Comparison of ENCODE assay signal across 1 cellular context in the genomic region with DNA sequence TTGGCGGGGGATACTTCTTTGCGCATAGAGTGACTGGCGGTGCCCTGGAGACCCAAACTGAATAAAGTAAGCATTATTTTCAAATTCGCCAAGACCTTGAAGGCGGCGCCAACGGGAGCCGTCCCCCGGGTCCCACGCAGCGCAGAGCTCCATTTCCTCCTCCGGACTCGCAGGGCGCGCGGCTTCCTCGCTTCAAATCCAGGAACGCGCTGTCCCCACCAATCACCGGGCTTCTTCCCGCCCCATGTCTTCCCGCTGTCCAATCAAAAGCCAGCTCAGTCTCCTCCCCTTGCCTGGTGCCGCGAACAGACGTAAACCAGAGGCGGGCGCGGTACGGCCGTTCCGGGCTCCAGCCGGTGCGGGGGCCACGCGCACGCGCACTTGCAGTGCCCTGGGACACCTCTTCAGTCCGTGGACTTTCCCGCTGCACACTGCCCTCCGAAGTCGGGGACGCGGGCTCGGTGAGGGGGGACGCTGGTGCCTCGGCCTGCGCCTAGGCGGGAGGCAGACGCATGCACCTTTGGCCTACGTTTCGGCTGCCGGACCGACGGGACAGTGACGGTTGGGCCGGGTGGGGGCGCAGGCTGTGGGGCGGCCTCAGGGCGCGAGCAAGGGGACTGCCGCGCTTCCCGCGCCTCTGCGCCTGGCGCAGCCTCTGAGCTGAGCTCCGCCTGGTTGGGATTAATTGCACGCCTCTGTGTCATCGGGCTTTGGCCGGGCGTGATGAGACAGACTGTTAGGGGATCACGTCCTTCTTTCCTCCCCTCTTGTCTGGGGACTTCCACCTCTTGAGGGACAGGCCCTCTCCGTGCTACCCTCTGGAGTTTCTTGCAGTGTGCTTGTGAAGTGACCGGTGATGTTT.
TF ChIP-seq lines count a peak whose summit lies in the region.

A gene with protein sequence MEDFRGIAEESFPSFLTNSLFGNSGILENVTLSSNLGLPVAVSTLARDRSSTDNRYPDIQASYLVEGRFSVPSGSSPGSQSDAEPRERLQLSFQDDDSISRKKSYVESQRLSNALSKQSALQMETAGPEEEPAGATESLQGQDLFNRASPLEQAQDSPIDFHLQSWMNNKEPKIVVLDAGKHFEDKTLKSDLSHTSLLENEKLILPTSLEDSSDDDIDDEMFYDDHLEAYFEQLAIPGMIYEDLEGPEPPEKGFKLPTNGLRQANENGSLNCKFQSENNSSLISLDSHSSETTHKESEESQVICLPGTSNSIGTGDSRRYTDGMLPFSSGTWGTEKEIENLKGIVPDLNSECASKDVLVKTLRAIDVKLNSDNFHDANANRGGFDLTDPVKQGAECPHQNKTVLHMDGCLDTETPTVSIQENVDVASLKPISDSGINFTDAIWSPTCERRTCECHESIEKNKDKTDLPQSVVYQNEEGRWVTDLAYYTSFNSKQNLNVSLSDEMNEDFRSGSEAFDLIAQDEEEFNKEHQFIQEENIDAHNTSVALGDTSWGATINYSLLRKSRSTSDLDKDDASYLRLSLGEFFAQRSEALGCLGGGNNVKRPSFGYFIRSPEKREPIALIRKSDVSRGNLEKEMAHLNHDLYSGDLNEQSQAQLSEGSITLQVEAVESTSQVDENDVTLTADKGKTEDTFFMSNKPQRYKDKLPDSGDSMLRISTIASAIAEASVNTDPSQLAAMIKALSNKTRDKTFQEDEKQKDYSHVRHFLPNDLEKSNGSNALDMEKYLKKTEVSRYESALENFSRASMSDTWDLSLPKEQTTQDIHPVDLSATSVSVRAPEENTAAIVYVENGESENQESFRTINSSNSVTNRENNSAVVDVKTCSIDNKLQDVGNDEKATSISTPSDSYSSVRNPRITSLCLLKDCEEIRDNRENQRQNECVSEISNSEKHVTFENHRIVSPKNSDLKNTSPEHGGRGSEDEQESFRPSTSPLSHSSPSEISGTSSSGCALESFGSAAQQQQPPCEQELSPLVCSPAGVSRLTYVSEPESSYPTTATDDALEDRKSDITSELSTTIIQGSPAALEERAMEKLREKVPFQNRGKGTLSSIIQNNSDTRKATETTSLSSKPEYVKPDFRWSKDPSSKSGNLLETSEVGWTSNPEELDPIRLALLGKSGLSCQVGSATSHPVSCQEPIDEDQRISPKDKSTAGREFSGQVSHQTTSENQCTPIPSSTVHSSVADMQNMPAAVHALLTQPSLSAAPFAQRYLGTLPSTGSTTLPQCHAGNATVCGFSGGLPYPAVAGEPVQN (N-terminal part only) (plus strand): TSS at position 386 of the 862 bp plus-strand sequence. CDS start 8,063 bp downstream, outside the sequence.

TF ChIP-seq in K562, 482 proteins besides CTCF, POLR2A, EP300 and RAD21 (continued from another document and continues in another):
- TF ChIP-seq, protein P1, sequence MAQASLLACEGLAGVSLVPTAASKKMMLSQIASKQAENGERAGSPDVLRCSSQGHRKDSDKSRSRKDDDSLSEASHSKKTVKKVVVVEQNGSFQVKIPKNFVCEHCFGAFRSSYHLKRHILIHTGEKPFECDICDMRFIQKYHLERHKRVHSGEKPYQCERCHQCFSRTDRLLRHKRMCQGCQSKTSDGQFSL (CRISPR knock-in tag; IDR thresholded peaks at IDR 0.05), result peak; percentile 88
- TF ChIP-seq, protein P1 (tag; IDR thresholded peaks at IDR 0.05), result no peak
- no peak for TF ChIP-seq POLR3G (IDR thresholded peaks at IDR 0.05; ENCODE audit: extremely low read depth, insufficient read length, insufficient replicate concordance)
- TF ChIP-seq TCF15 (CRISPR knock-in tag; IDR thresholded peaks at IDR 0.05), result no peak
- no peak for TF ChIP-seq KHSRP (IDR thresholded peaks at IDR 0.05)
- TF ChIP-seq, protein P2, sequence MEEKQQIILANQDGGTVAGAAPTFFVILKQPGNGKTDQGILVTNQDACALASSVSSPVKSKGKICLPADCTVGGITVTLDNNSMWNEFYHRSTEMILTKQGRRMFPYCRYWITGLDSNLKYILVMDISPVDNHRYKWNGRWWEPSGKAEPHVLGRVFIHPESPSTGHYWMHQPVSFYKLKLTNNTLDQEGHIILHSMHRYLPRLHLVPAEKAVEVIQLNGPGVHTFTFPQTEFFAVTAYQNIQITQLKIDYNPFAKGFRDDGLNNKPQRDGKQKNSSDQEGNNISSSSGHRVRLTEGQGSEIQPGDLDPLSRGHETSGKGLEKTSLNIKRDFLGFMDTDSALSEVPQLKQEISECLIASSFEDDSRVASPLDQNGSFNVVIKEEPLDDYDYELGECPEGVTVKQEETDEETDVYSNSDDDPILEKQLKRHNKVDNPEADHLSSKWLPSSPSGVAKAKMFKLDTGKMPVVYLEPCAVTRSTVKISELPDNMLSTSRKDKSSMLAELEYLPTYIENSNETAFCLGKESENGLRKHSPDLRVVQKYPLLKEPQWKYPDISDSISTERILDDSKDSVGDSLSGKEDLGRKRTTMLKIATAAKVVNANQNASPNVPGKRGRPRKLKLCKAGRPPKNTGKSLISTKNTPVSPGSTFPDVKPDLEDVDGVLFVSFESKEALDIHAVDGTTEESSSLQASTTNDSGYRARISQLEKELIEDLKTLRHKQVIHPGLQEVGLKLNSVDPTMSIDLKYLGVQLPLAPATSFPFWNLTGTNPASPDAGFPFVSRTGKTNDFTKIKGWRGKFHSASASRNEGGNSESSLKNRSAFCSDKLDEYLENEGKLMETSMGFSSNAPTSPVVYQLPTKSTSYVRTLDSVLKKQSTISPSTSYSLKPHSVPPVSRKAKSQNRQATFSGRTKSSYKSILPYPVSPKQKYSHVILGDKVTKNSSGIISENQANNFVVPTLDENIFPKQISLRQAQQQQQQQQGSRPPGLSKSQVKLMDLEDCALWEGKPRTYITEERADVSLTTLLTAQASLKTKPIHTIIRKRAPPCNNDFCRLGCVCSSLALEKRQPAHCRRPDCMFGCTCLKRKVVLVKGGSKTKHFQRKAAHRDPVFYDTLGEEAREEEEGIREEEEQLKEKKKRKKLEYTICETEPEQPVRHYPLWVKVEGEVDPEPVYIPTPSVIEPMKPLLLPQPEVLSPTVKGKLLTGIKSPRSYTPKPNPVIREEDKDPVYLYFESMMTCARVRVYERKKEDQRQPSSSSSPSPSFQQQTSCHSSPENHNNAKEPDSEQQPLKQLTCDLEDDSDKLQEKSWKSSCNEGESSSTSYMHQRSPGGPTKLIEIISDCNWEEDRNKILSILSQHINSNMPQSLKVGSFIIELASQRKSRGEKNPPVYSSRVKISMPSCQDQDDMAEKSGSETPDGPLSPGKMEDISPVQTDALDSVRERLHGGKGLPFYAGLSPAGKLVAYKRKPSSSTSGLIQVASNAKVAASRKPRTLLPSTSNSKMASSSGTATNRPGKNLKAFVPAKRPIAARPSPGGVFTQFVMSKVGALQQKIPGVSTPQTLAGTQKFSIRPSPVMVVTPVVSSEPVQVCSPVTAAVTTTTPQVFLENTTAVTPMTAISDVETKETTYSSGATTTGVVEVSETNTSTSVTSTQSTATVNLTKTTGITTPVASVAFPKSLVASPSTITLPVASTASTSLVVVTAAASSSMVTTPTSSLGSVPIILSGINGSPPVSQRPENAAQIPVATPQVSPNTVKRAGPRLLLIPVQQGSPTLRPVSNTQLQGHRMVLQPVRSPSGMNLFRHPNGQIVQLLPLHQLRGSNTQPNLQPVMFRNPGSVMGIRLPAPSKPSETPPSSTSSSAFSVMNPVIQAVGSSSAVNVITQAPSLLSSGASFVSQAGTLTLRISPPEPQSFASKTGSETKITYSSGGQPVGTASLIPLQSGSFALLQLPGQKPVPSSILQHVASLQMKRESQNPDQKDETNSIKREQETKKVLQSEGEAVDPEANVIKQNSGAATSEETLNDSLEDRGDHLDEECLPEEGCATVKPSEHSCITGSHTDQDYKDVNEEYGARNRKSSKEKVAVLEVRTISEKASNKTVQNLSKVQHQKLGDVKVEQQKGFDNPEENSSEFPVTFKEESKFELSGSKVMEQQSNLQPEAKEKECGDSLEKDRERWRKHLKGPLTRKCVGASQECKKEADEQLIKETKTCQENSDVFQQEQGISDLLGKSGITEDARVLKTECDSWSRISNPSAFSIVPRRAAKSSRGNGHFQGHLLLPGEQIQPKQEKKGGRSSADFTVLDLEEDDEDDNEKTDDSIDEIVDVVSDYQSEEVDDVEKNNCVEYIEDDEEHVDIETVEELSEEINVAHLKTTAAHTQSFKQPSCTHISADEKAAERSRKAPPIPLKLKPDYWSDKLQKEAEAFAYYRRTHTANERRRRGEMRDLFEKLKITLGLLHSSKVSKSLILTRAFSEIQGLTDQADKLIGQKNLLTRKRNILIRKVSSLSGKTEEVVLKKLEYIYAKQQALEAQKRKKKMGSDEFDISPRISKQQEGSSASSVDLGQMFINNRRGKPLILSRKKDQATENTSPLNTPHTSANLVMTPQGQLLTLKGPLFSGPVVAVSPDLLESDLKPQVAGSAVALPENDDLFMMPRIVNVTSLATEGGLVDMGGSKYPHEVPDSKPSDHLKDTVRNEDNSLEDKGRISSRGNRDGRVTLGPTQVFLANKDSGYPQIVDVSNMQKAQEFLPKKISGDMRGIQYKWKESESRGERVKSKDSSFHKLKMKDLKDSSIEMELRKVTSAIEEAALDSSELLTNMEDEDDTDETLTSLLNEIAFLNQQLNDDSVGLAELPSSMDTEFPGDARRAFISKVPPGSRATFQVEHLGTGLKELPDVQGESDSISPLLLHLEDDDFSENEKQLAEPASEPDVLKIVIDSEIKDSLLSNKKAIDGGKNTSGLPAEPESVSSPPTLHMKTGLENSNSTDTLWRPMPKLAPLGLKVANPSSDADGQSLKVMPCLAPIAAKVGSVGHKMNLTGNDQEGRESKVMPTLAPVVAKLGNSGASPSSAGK (IDR thresholded peaks at IDR 0.05), result peak; percentile 49; the same call in 1 of the 2 replicates
- TF ChIP-seq ZNF146 (CRISPR knock-in tag; IDR thresholded peaks at IDR 0.05; ENCODE audit: unreplicated experiment), result no peak
- TF ChIP-seq, protein P3, sequence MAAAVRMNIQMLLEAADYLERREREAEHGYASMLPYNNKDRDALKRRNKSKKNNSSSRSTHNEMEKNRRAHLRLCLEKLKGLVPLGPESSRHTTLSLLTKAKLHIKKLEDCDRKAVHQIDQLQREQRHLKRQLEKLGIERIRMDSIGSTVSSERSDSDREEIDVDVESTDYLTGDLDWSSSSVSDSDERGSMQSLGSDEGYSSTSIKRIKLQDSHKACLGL (CRISPR knock-in tag; IDR thresholded peaks at IDR 0.05; ENCODE audit: borderline replicate concordance, poor library complexity, severe bottlenecking), result no peak
- TF ChIP-seq EWSR1 (IDR thresholded peaks at IDR 0.05; ENCODE audit: borderline replicate concordance, low read depth, partially characterized antibody), result no peak
- peak; percentile 81 for TF ChIP-seq ZNF232 (CRISPR knock-in tag; IDR thresholded peaks at IDR 0.05)
- peak; percentile 46 for TF ChIP-seq FOSL1 (tag; conservative IDR thresholded peaks at IDR 0.05)
- TF ChIP-seq SOX6 (IDR thresholded peaks at IDR 0.05), result no peak
- TF ChIP-seq, protein P4, sequence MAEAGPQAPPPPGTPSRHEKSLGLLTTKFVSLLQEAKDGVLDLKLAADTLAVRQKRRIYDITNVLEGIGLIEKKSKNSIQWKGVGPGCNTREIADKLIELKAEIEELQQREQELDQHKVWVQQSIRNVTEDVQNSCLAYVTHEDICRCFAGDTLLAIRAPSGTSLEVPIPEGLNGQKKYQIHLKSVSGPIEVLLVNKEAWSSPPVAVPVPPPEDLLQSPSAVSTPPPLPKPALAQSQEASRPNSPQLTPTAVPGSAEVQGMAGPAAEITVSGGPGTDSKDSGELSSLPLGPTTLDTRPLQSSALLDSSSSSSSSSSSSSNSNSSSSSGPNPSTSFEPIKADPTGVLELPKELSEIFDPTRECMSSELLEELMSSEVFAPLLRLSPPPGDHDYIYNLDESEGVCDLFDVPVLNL (CRISPR knock-in tag; IDR thresholded peaks at IDR 0.05; ENCODE audit: low read depth), result peak; percentile 96
- TF ChIP-seq, protein P5, sequence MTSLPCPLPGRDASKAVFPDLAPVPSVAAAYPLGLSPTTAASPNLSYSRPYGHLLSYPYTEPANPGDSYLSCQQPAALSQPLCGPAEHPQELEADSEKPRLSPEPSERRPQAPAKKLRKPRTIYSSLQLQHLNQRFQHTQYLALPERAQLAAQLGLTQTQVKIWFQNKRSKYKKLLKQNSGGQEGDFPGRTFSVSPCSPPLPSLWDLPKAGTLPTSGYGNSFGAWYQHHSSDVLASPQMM (CRISPR knock-in tag; IDR thresholded peaks at IDR 0.05), result no peak
- no peak for TF ChIP-seq DEAF1 (CRISPR knock-in tag; IDR thresholded peaks at IDR 0.05)
- no peak for TF ChIP-seq NFXL1 (CRISPR knock-in tag; IDR thresholded peaks at IDR 0.05)
- no peak for TF ChIP-seq BCL6 (CRISPR knock-in tag; IDR thresholded peaks at IDR 0.05)
- no peak for TF ChIP-seq JUNB (CRISPR knock-in tag; conservative IDR thresholded peaks at IDR 0.05)
- TF ChIP-seq ZFPM2 (CRISPR knock-in tag; IDR thresholded peaks at IDR 0.05), result no peak
- TF ChIP-seq KLF16 (IDR thresholded peaks at IDR 0.05), result no peak
- no peak for TF ChIP-seq ZNF282 (CRISPR knock-in tag; IDR thresholded peaks at IDR 0.05)
- TF ChIP-seq ZNF398 (CRISPR knock-in tag; IDR thresholded peaks at IDR 0.05), result no peak
- no peak for TF ChIP-seq ARHGAP35 (IDR thresholded peaks at IDR 0.05; ENCODE audit: partially characterized antibody)
- TF ChIP-seq ZNF24 (IDR thresholded peaks at IDR 0.05), result no peak
- no peak for TF ChIP-seq MED1 (CRISPR knock-in tag; IDR thresholded peaks at IDR 0.05; ENCODE audit: borderline replicate concordance)
